13 cellular contexts compared by ENCODE assay signal in the genomic region with DNA sequence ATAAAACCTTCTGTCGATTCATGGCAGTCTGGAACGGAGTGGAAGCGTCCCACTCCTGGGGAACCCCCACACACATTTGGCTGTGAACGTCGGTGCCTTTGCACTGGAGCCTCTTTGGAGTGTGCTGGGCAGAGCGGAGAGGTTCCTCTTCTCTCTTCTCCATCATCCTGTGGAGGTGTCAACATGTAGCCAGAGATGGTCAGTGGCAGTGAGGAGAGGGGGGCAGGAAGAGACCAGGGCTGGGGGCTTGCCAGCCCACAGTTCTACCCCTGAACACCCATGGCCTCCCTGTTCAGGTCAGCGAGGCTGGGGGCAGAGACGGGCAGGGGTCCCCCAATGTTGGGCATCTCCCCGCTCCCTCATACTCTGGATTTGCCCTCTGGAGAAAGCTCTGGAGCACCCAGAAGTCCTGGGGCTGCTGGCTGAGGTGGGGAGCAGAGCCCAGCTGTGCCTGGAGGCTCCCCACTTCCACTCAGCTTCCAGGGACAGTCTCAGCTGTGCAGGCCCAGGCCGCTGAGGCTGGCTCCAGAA.
A peak's percentile ranks its signal among the peaks of the same experiment; 100 is the strongest.
DNase-seq lines count a peak whose midpoint lies in the region; ATAC-seq and TF ChIP-seq lines count a peak whose summit lies in the region.
"Had no signal": no experiment of that assay in that cellular context is flagged by ENCODE, and none has a peak within 500 bp of the region (broad histone marks: within the 10 kb centered on the region; RNA-seq: fewer than 3 reads in every experiment).

No MANE protein-coding gene starts in this region.

- H2AK5ac ChIP-seq in mesendoderm (ENCODE audit: low read length): no peak overlapping the region

- TF ChIP-seq EP300 in gastroesophageal sphincter (IDR thresholded peaks at IDR 0.05): no peak

- H2BK15ac ChIP-seq in mesendoderm (replicated peaks; ENCODE audit: low read depth): no peak overlapping the region

- H3K36me3 ChIP-seq in adipocyte (ENCODE audit: control insufficient read depth, insufficient read depth, low read length, severe bottlenecking): peaks cover 6% of the 10 kb centered on the region
- no peaks in the 10 kb centered on the region for H3K36me3 ChIP-seq in mesendoderm (ENCODE audit: control insufficient read depth, insufficient read depth, low read length)
- H3K36me3 ChIP-seq in stomach smooth muscle (ENCODE audit: control insufficient read depth in 2 of 2, insufficient read depth in 2 of 2, low read length in 2 of 2): no peaks in the 10 kb centered on the region
- no peaks in the 10 kb centered on the region for H3K36me3 ChIP-seq in gastroesophageal sphincter

- H4K5ac ChIP-seq in mesendoderm (ENCODE audit: low read length): no peak overlapping the region

- H2BK5ac ChIP-seq in mesendoderm (ENCODE audit: low read length): no peak overlapping the region

- H3K4me1 ChIP-seq in adipocyte (ENCODE audit: control insufficient read depth, insufficient read depth, low read length) (peaks cover 42% of the 10 kb centered on the region), mesendoderm (ENCODE audit: control insufficient read depth, low read depth, low read length) (peaks cover 4% of the 10 kb centered on the region), stomach smooth muscle (ENCODE audit: control insufficient read depth, insufficient read depth, low read length) (peaks cover 32% of the 10 kb centered on the region), gastroesophageal sphincter (peaks cover 0 to 52% (median 18%) of the 10 kb centered on the region in 3 donors)

- peak; percentile 47 for ATAC-seq in activated CD4-positive, alpha-beta T cell treated with anti-CD3 and anti-CD28 coated beads for 36 hours
- ATAC-seq in gastroesophageal sphincter: no peak

- intact Hi-C loops in activated CD4-positive, alpha-beta T cell treated with anti-CD3 and anti-CD28 coated beads for 36 hours (cut with DNase I, micrococcal nuclease): no loop called here

- no peaks in the 10 kb centered on the region for H3K9me3 Mint-ChIP-seq in activated CD4-positive, alpha-beta T cell treated with anti-CD3 and anti-CD28 coated beads for 36 hours (ENCODE audit: low read depth)

- H4K8ac ChIP-seq in mesendoderm (ENCODE audit: low read depth, low read length): no peak overlapping the region

- no peaks in the 10 kb centered on the region for H3K36me3 Mint-ChIP-seq in activated CD4-positive, alpha-beta T cell treated with anti-CD3 and anti-CD28 coated beads for 36 hours (ENCODE audit: low read depth)

- no peak overlapping the region for H3K27ac Mint-ChIP-seq in activated CD4-positive, alpha-beta T cell treated with anti-CD3 and anti-CD28 coated beads for 36 hours

- H3K27me3 ChIP-seq in adipocyte (replicated peaks; ENCODE audit: control insufficient read depth, insufficient read depth, low read length) (no peaks in the 10 kb centered on the region), mesendoderm (ENCODE audit: insufficient read depth, low read length, poor library complexity) (no peaks in the 10 kb centered on the region), stomach smooth muscle (ENCODE audit: control insufficient read depth in 1 of 2, insufficient read depth in 2 of 2, low read length in 2 of 2) (no peaks in the 10 kb centered on the region), gastroesophageal sphincter (no peaks in the 10 kb centered on the region)

- POLR2A ChIA-PET in activated CD4-positive, alpha-beta T cell treated with anti-CD3 and anti-CD28 coated beads for 36 hours (lab: Charles Lee): no interaction called here

- H3K4me3 Mint-ChIP-seq in activated CD4-positive, alpha-beta T cell treated with anti-CD3 and anti-CD28 coated beads for 36 hours: peak overlapping the region; percentile 16

- H3K9me3 ChIP-seq in adipocyte (ENCODE audit: control insufficient read depth, low read length) (no peaks in the 10 kb centered on the region), stomach smooth muscle (ENCODE audit: control insufficient read depth in 2 of 2, low read length in 2 of 2) (no peaks in the 10 kb centered on the region), gastroesophageal sphincter (no peaks in the 10 kb centered on the region)

- H2BK120ac ChIP-seq in mesendoderm (ENCODE audit: low read depth, low read length): no peak overlapping the region

- TF ChIP-seq POLR2A in gastroesophageal sphincter (IDR thresholded peaks at IDR 0.05): no peak

- H3K79me2 ChIP-seq in mesendoderm (ENCODE audit: control insufficient read depth, insufficient read depth, low read length): no peaks in the 10 kb centered on the region

- TF ChIP-seq CTCF in gastroesophageal sphincter (IDR thresholded peaks at IDR 0.05): no peak

- H3K4me2 ChIP-seq in mesendoderm (ENCODE audit: low read length): no peak overlapping the region

- H3K79me1 ChIP-seq in mesendoderm (ENCODE audit: low read length): peaks cover 2% of the 10 kb centered on the region

- WGBS in mesendoderm (ENCODE audit: extremely low coverage, insufficient coverage, low lambda C conversion rate): no CpG with 5 or more reads among the region's 10 CpGs
- WGBS in gastroesophageal sphincter (ENCODE audit: low coverage in 1 of 2), 2 donors: no CpG with 5 or more reads among the region's 10 CpGs

- no peak overlapping the region for H3K27ac ChIP-seq in mesendoderm (ENCODE audit: low read depth, low read length)
- peak overlapping the region; percentile 66 for H3K27ac ChIP-seq in stomach smooth muscle (ENCODE audit: low read length)
- H3K27ac ChIP-seq in gastroesophageal sphincter: peak overlapping the region in 2 of 4 donors; percentile 71 to 79

- no peak overlapping the region for H3K4ac ChIP-seq in mesendoderm (ENCODE audit: low read depth, low read length)

- DNase-seq in activated CD4-positive, alpha-beta T cell treated with anti-CD3 and anti-CD28 coated beads for 36 hours: no peak
- no peak for DNase-seq in activated CD4-positive, alpha-beta T cell treated with anti-CD3 and anti-CD28 coated beads, Interleukin-2, amount 50 U/mL, for 4 hours
- DNase-seq in adipocyte (ENCODE audit: low read depth) (no peak), mesendoderm (no peak), NCI-H1694 treated with DMSO at 0.1 percent for 48 hours (lab: John Stamatoyannopoulos, UW) (no peak)
- no peak for DNase-seq in stimulated activated CD4-positive, alpha-beta T cell treated with anti-CD3 and anti-CD28 coated beads, Interleukin-4, amount 100 ng/mL, for 1 hour
- DNase-seq: 8988T; KG1; NCI-H2227 treated with DMSO at 0.1 percent for 48 hours; SIG-M5; stimulated activated CD4-positive, alpha-beta T cell treated with anti-CD3 and anti-CD28 coated beads, Interleukin-1b, Interleukin-23, amount 100 ng/mL, for 48 hours had no signal

- peak overlapping the region; percentile 80 for H3K23ac ChIP-seq in mesendoderm (ENCODE audit: low read length)

- no peak overlapping the region for H3K18ac ChIP-seq in mesendoderm (ENCODE audit: low read length)

- CTCF ChIA-PET in activated CD4-positive, alpha-beta T cell treated with anti-CD3 and anti-CD28 coated beads for 36 hours (lab: Charles Lee): no interaction called here

- peaks cover 58% of the 10 kb centered on the region for H3K4me1 Mint-ChIP-seq in activated CD4-positive, alpha-beta T cell treated with anti-CD3 and anti-CD28 coated beads for 36 hours

- H3K27me3 Mint-ChIP-seq in activated CD4-positive, alpha-beta T cell treated with anti-CD3 and anti-CD28 coated beads for 36 hours: no peaks in the 10 kb centered on the region

- H3K4me3 ChIP-seq in adipocyte (ENCODE audit: low read length) (no peak overlapping the region), mesendoderm (ENCODE audit: low read length) (no peak overlapping the region), stomach smooth muscle (ENCODE audit: low read length in 2 of 2) (no peak overlapping the region), gastroesophageal sphincter (no peak overlapping the region)

- H3K56ac ChIP-seq in mesendoderm (ENCODE audit: low read length): no peak overlapping the region

- H3K9ac ChIP-seq in adipocyte (ENCODE audit: low read length) (peak overlapping the region; percentile 55), mesendoderm (ENCODE audit: low read length) (no peak overlapping the region), stomach smooth muscle (ENCODE audit: low read length in 2 of 2) (no peak overlapping the region)
